1 cellular context compared by ENCODE assay signal in genomic region chr5:122312670-122312988, GRCh38.
TF ChIP-seq lines count a peak whose summit lies in the region.

No MANE protein-coding gene starts in this region.

TF ChIP-seq in GM23338, 12 proteins besides CTCF, POLR2A, EP300 and RAD21 (continued from another document):
- TF ChIP-seq ZNF462 (CRISPR knock-in tag; IDR thresholded peaks at IDR 0.05) (no peak), STAT1 (IDR thresholded peaks at IDR 0.05; ENCODE audit: unreplicated experiment) (no peak), EZH2phosphoT487 (IDR thresholded peaks at IDR 0.05; ENCODE audit: unreplicated experiment) (no peak), EZH2 (IDR thresholded peaks at IDR 0.05; ENCODE audit: low read depth, unreplicated experiment) (no peak), ETS1 (IDR thresholded peaks at IDR 0.05) (no peak), JUNB (IDR thresholded peaks at IDR 0.05; ENCODE audit: unreplicated experiment) (no peak)
